14 cellular contexts compared by ENCODE assay signal in genomic region chr11:111176603-111177002, GRCh38.
DNase-seq lines count a peak whose midpoint lies in the region; ATAC-seq and TF ChIP-seq lines count a peak whose summit lies in the region.
"Had no signal": no experiment of that assay in that cellular context is flagged by ENCODE, and none has a peak within 500 bp of the region (broad histone marks: within the 10 kb centered on the region; RNA-seq: fewer than 3 reads in every experiment).

No MANE protein-coding gene starts in this region.

- H3K27ac Mint-ChIP-seq in natural killer cell treated with Interleukin-12 subunit alpha and Interleukin-12 subunit beta and Interleukin-15 and Interleukin-18, amount 100 ng/mL, for 72 hours, result no peak overlapping the region

- no peaks in the 10 kb centered on the region for H3K36me3 ChIP-seq in HAP-1 (replicated peaks)
- H3K36me3 ChIP-seq: Peyer's patch, sigmoid colon, upper lobe of right lung had no signal

- no peaks in the 10 kb centered on the region for H3K9me3 Mint-ChIP-seq in natural killer cell treated with Interleukin-12 subunit alpha and Interleukin-12 subunit beta and Interleukin-15 and Interleukin-18, amount 100 ng/mL, for 72 hours

- no peaks in the 10 kb centered on the region for H3K4me1 ChIP-seq in HAP-1
- H3K4me1 ChIP-seq: sigmoid colon, upper lobe of right lung had no signal

- no peaks in the 10 kb centered on the region for H3K4me1 Mint-ChIP-seq in natural killer cell treated with Interleukin-12 subunit alpha and Interleukin-12 subunit beta and Interleukin-15 and Interleukin-18, amount 100 ng/mL, for 72 hours (ENCODE audit: low read depth in 2 of 2)

- ATAC-seq in GM19463 (IDR thresholded peaks at IDR 0.05; ENCODE audit: unreplicated experiment), result peak; percentile 55
- peak; percentile 28 for ATAC-seq in HG02884 (IDR thresholded peaks at IDR 0.05; ENCODE audit: unreplicated experiment)
- no peak for ATAC-seq in natural killer cell treated with Interleukin-12 subunit alpha and Interleukin-12 subunit beta and Interleukin-15 and Interleukin-18, amount 100 ng/mL, for 72 hours

- H3K9me3 ChIP-seq in HAP-1, result no peaks in the 10 kb centered on the region
- H3K9me3 ChIP-seq: Peyer's patch, sigmoid colon, upper lobe of right lung had no signal

- H3K36me3 Mint-ChIP-seq in natural killer cell treated with Interleukin-12 subunit alpha and Interleukin-12 subunit beta and Interleukin-15 and Interleukin-18, amount 100 ng/mL, for 72 hours, result no peaks in the 10 kb centered on the region

- in situ Hi-C loops in HAP-1 (cut with MboI; ENCODE audit: low sequenced_read_pairs), result no loop called here

- no peak overlapping the region for H3K4me3 Mint-ChIP-seq in natural killer cell treated with Interleukin-12 subunit alpha and Interleukin-12 subunit beta and Interleukin-15 and Interleukin-18, amount 100 ng/mL, for 72 hours

- H3K27me3 Mint-ChIP-seq in natural killer cell treated with Interleukin-12 subunit alpha and Interleukin-12 subunit beta and Interleukin-15 and Interleukin-18, amount 100 ng/mL, for 72 hours, result peaks cover 0 to 7% of the 10 kb centered on the region in 2 donors

- DNase-seq in GM12865 (ENCODE audit: low read depth), result peak; percentile 42
- DNase-seq in KG1 (lab: John Stamatoyannopoulos, UW), result peak; percentile 51
- DNase-seq in HAP-1 (ENCODE audit: low spot score in 2 of 2), result no peak
- no peak for DNase-seq in NCI-H1105 treated with DMSO at 0.1 percent for 48 hours (lab: John Stamatoyannopoulos, UW)
- DNase-seq in natural killer cell treated with Interleukin-12 subunit alpha and Interleukin-12 subunit beta and Interleukin-15 and Interleukin-18, amount 100 ng/mL, for 72 hours (ENCODE audit: low spot score), result no peak
- no peak for DNase-seq in DMS53 treated with DMSO at 0.1 percent for 48 hours (lab: John Stamatoyannopoulos, UW; ENCODE audit: unreplicated experiment)
- DNase-seq: activated naive CD4-positive, alpha-beta T cell treated with anti-CD3 and anti-CD28 coated beads, Interleukin-2, amount 50 U/mL, for 16 hours; GOT3; NCI-H2081; sigmoid colon; upper lobe of right lung had no signal

- H3K27me3 ChIP-seq in HAP-1 (ENCODE audit: low read depth), result no peaks in the 10 kb centered on the region
- H3K27me3 ChIP-seq: Peyer's patch, sigmoid colon, upper lobe of right lung had no signal

- H3K4me3 ChIP-seq in GM12865 (ENCODE audit: low read depth, low read length), result no peak overlapping the region
- no peak overlapping the region for H3K4me3 ChIP-seq in HAP-1
- H3K4me3 ChIP-seq: Peyer's patch, sigmoid colon, upper lobe of right lung had no signal

- no peak for TF ChIP-seq CTCF in GM12865 (IDR thresholded peaks at IDR 0.05; ENCODE audit: insufficient read depth, low read depth, low read length, missing control alignments)

Comparison
In these comparisons a context has a peak if more than half of its experiments do, and no peak if none do; other contexts are left out.
1. DNase-seq: peak in GM12865 (single experiment) and KG1 (single experiment); none in HAP-1 (0 of 2), NCI-H1105 treated with DMSO at 0.1 percent for 48 hours (single experiment), natural killer cell treated with Interleukin-12 subunit alpha and Interleukin-12 subunit beta and Interleukin-15 and Interleukin-18, amount 100 ng/mL, for 72 hours (single experiment) and DMS53 treated with DMSO at 0.1 percent for 48 hours (single experiment).
2. ATAC-seq: peak in GM19463 (single experiment) and HG02884 (single experiment); none in natural killer cell treated with Interleukin-12 subunit alpha and Interleukin-12 subunit beta and Interleukin-15 and Interleukin-18, amount 100 ng/mL, for 72 hours (0 of 2).